8 cellular contexts compared by ENCODE assay signal in genomic region chr1:114510235-114511047, GRCh38. TPM values are rescaled to one million over a fixed set of nuclear protein-coding genes. Genes with fewer than 3 reads are reported as not detected.
DNase-seq lines count a peak whose midpoint lies in the region; ATAC-seq and TF ChIP-seq lines count a peak whose summit lies in the region.

No MANE protein-coding gene starts in this region.

- CTCF ChIA-PET in BJ (lab: Yijun Ruan, JAX) (interaction anchor here (1.8 kb wide), 1 partner anchor 164 kb away, joined by 7 read pairs; no protein-coding TSS in a partner anchor), Panc1 (lab: Charles Lee) (no interaction called here)
- CTCF ChIA-PET in activated naive CD4-positive, alpha-beta T cell treated with anti-CD3 and anti-CD28 coated beads for 36 hours (lab: Charles Lee): interaction anchor here (0.6 to 1.4 kb wide), 3 partner anchors 72 to 224 kb away, joined by 3 read pairs; no protein-coding TSS in a partner anchor

- ATAC-seq in HG03196 (IDR thresholded peaks at IDR 0.05; ENCODE audit: unreplicated experiment): peak; percentile 44
- ATAC-seq in Panc1: peak; percentile 80

- H3K4me3 Mint-ChIP-seq in activated naive CD4-positive, alpha-beta T cell treated with anti-CD3 and anti-CD28 coated beads for 36 hours: peak overlapping the region; percentile 90

- H3K4me3 ChIP-seq in BJ (ENCODE audit: low read depth, low read length) (peak overlapping the region; percentile 97), Panc1 (ENCODE audit: low read depth in 2 of 2, low read length in 2 of 2) (peak overlapping the region; percentile 76 to 91), parathyroid adenoma (ENCODE audit: low read depth, low read length) (peak overlapping the region; percentile 73)

- POLR2A ChIA-PET in BJ (lab: Charles Lee) (no interaction called here), Panc1 (lab: Charles Lee) (no interaction called here)

- TF ChIP-seq CTCF in BJ (IDR thresholded peaks at IDR 0.05; ENCODE audit: insufficient read depth, low read depth, low read length) (no peak), Panc1 (IDR thresholded peaks at IDR 0.05) (no peak), parathyroid adenoma (IDR thresholded peaks at IDR 0.05) (no peak)

- H3K4me1 Mint-ChIP-seq in activated naive CD4-positive, alpha-beta T cell treated with anti-CD3 and anti-CD28 coated beads for 36 hours (ENCODE audit: low read depth): peaks cover 50% of the 10 kb centered on the region

- DNase-seq in BJ (ENCODE audit: low read depth) (no peak), GM19238 (ENCODE audit: insufficient read length, low spot score) (peak; percentile 71), Panc1 (ENCODE audit: low read depth, low spot score) (no peak), cardiac septum (ENCODE audit: low spot score) (peak; percentile 84), OCI-M2 (lab: John Stamatoyannopoulos, UW; ENCODE audit: unreplicated experiment) (no peak)
- DNase-seq in activated naive CD4-positive, alpha-beta T cell treated with anti-CD3 and anti-CD28 coated beads for 36 hours: peak; percentile 45

- peaks cover 8% of the 10 kb centered on the region for H3K4me1 ChIP-seq in Panc1 (ENCODE audit: control insufficient read depth, insufficient read depth, low read length)
- no peaks in the 10 kb centered on the region for H3K4me1 ChIP-seq in parathyroid adenoma

- peak overlapping the region; percentile 90 for H3K4me2 ChIP-seq in parathyroid adenoma (ENCODE audit: low read length)

- H3K27me3 Mint-ChIP-seq in activated naive CD4-positive, alpha-beta T cell treated with anti-CD3 and anti-CD28 coated beads for 36 hours (ENCODE audit: low read depth): no peaks in the 10 kb centered on the region

- peaks cover 8% of the 10 kb centered on the region for H3K36me3 Mint-ChIP-seq in activated naive CD4-positive, alpha-beta T cell treated with anti-CD3 and anti-CD28 coated beads for 36 hours (ENCODE audit: low read depth)

- no peaks in the 10 kb centered on the region for H3K27me3 ChIP-seq in BJ (ENCODE audit: control insufficient read depth, insufficient read depth, low read length)
- no peaks in the 10 kb centered on the region for H3K27me3 ChIP-seq in Panc1 (ENCODE audit: control insufficient read depth, insufficient read depth, low read length)
- H3K27me3 ChIP-seq in parathyroid adenoma (ENCODE audit: control insufficient read depth, insufficient read depth, low read length): no peaks in the 10 kb centered on the region

- peak overlapping the region; percentile 8 for H3K27ac Mint-ChIP-seq in activated naive CD4-positive, alpha-beta T cell treated with anti-CD3 and anti-CD28 coated beads for 36 hours

- peak overlapping the region; percentile 76 for H2AFZ ChIP-seq in parathyroid adenoma

- peak overlapping the region; percentile 63 for H3K9ac ChIP-seq in parathyroid adenoma

- BruUV-seq in Panc1 (replicated peaks; lab: Mats Ljungman, UMichigan): no TSS peak

- H3K9me3 Mint-ChIP-seq in activated naive CD4-positive, alpha-beta T cell treated with anti-CD3 and anti-CD28 coated beads for 36 hours: no peaks in the 10 kb centered on the region

- peak overlapping the region; percentile 79 for H3K27ac ChIP-seq in Panc1 (ENCODE audit: low read length)
- H3K27ac ChIP-seq in parathyroid adenoma: peak overlapping the region; percentile 59

- H3K36me3 ChIP-seq in BJ (ENCODE audit: control insufficient read depth, insufficient read depth, low read length) (no peaks in the 10 kb centered on the region), Panc1 (ENCODE audit: control insufficient read depth, insufficient read depth, low read length) (peaks cover 4% of the 10 kb centered on the region; the same call in 1 of the 2 replicates), parathyroid adenoma (ENCODE audit: control insufficient read depth, insufficient read depth, low read length) (no peaks in the 10 kb centered on the region)

- intact Hi-C loops in Panc1 (cut with micrococcal nuclease; ENCODE audit: unreplicated experiment): no loop called here
- intact Hi-C loops in activated naive CD4-positive, alpha-beta T cell treated with anti-CD3 and anti-CD28 coated beads for 36 hours (cut with micrococcal nuclease): loop anchor here (1.0 to 5.0 kb wide), 12 partner anchors 28 to 698 kb away; partner anchors contain the start of genes BCAS2, CSDE1, DENND2C and NRAS
- intact Hi-C loops in cardiac septum (cut with DNase I): loop anchor here (1.0 to 10.0 kb wide), 5 partner anchors 71 to 247 kb away; partner anchors contain the start of genes BCAS2, CSDE1 and DENND2C

- H3K79me2 ChIP-seq in parathyroid adenoma: peaks cover 31% of the 10 kb centered on the region

- in situ Hi-C loops in Panc1 (cut with HindIII; ENCODE audit: low pct_unique_long_range_greater_than_20kb, low sequenced_read_pairs): no loop called here

- H3K9me3 ChIP-seq in Panc1 (ENCODE audit: control insufficient read depth, insufficient read depth, low read depth, low read length) (no peaks in the 10 kb centered on the region), parathyroid adenoma (ENCODE audit: control insufficient read depth, low read length) (no peaks in the 10 kb centered on the region)

RNA-seq across cellular contexts. Expression of gene TRIM33, which starts 0.6 kb away (rescaled TPM):
- 12.2 and 17.4 TPM in 2 replicates for polyA plus RNA-seq in BJ (2011; rRNA removed)
- 12.9 and 16.8 TPM in 2 replicates for polyA minus RNA-seq in BJ (2011; rRNA and poly(A)+ RNA removed)
- 22.2 TPM for total RNA-seq in Panc1 (2021; ENCODE audit: unreplicated experiment)
- polyA plus RNA-seq in Panc1 (2012; ENCODE audit: insufficient read length): 10.9 TPM
- total RNA-seq in activated naive CD4-positive, alpha-beta T cell treated with anti-CD3 and anti-CD28 coated beads for 36 hours: 10 to 100 TPM; 23.1 to 25.0 TPM
- total RNA-seq in cardiac septum: 23.4 TPM

Comparison
In these comparisons a context has a peak if more than half of its experiments do, and no peak if none do; other contexts are left out.
1. DNase-seq: peak in GM19238 (single experiment), activated naive CD4-positive, alpha-beta T cell treated with anti-CD3 and anti-CD28 coated beads for 36 hours (single experiment) and cardiac septum (single experiment); none in BJ (single experiment), Panc1 (single experiment) and OCI-M2 (single experiment).
2. Peak in every context shown above with its lines, with median percentiles within 50 percentile points of each other: H3K4me3 ChIP-seq.